ENCODE assay signal across 9 cellular contexts in genomic region chr5:39283231-39283818, GRCh38.
DNase-seq lines count a peak whose midpoint lies in the region; ATAC-seq and TF ChIP-seq lines count a peak whose summit lies in the region.
"Had no signal": no experiment of that assay in that cellular context is flagged by ENCODE, and none has a peak within 500 bp of the region (broad histone marks: within the 10 kb centered on the region; RNA-seq: fewer than 3 reads in every experiment).

No MANE protein-coding gene starts in this region.

- H3K4me1 ChIP-seq in esophagus squamous epithelium (peaks cover 0 to 6% (median 0%) of the 10 kb centered on the region in 3 donors), upper lobe of left lung (no peaks in the 10 kb centered on the region)

- no peak overlapping the region for H3K27ac Mint-ChIP-seq in nephron progenitor cell
- H3K27ac Mint-ChIP-seq: IgD-negative memory B cell had no signal

- H3K9me3 Mint-ChIP-seq in nephron progenitor cell = peaks cover 34% of the 10 kb centered on the region
- H3K9me3 Mint-ChIP-seq: IgD-negative memory B cell had no signal

- peak; percentile 86 for ATAC-seq in GM18520 (IDR thresholded peaks at IDR 0.05; ENCODE audit: unreplicated experiment)
- peak; percentile 85 for ATAC-seq in HG03095 (IDR thresholded peaks at IDR 0.05; ENCODE audit: unreplicated experiment)
- ATAC-seq in upper lobe of left lung (ENCODE audit: low FRiP score in 2 of 2) = peak; percentile 83 to 86

- no peak for TF ChIP-seq EP300 in upper lobe of left lung (IDR thresholded peaks at IDR 0.05)

- 3 to 7% methylated on average over 2 to 3 of the region's 3 CpGs for WGBS in esophagus squamous epithelium, 2 donors
- WGBS in upper lobe of left lung, 2 donors = 13 to 41% methylated on average over 2 to 3 of the region's 3 CpGs

- peaks cover 4% of the 10 kb centered on the region for H3K36me3 Mint-ChIP-seq in nephron progenitor cell (ENCODE audit: low read depth)
- H3K36me3 Mint-ChIP-seq: IgD-negative memory B cell had no signal

- H3K27ac ChIP-seq in esophagus squamous epithelium (no peak overlapping the region), upper lobe of left lung (no peak overlapping the region)

- H3K9me3 ChIP-seq in esophagus squamous epithelium = peaks cover 0 to 9% (median 0%) of the 10 kb centered on the region in 3 donors
- no peaks in the 10 kb centered on the region for H3K9me3 ChIP-seq in upper lobe of left lung

- DNase-seq in AG10803 (ENCODE audit: low read depth) (peak; percentile 70), NOMO-1 treated with dmso at 0.1 percent for 144 hours (lab: John Stamatoyannopoulos, UW; ENCODE audit: unreplicated experiment) (peak; percentile 45), activated T-cell treated with anti-CD3 and anti-CD28 coated beads for 24 hours (ENCODE audit: low read depth) (peak; percentile 57), esophagus squamous epithelium (lab: John Stamatoyannopoulos, UW) (no peak), nephron progenitor cell (peak; percentile 12), upper lobe of left lung (peak in 1 of 2 donors; percentile 42)

- no peak overlapping the region for H3K4me3 Mint-ChIP-seq in nephron progenitor cell
- H3K4me3 Mint-ChIP-seq: IgD-negative memory B cell had no signal

- no peaks in the 10 kb centered on the region for H3K27me3 Mint-ChIP-seq in nephron progenitor cell (ENCODE audit: low read depth, poor library complexity)

- H3K36me3 ChIP-seq in esophagus squamous epithelium = no peaks in the 10 kb centered on the region
- H3K36me3 ChIP-seq in upper lobe of left lung = no peaks in the 10 kb centered on the region

- no peaks in the 10 kb centered on the region for H3K4me1 Mint-ChIP-seq in nephron progenitor cell

- TF ChIP-seq POLR2A in esophagus squamous epithelium (IDR thresholded peaks at IDR 0.05) = no peak
- TF ChIP-seq POLR2A in upper lobe of left lung (IDR thresholded peaks at IDR 0.05) = no peak

- no peak overlapping the region for H3K4me3 ChIP-seq in AG10803 (ENCODE audit: low read length)
- H3K4me3 ChIP-seq in esophagus squamous epithelium = no peak overlapping the region
- no peak overlapping the region for H3K4me3 ChIP-seq in upper lobe of left lung

- intact Hi-C loops in esophagus squamous epithelium (cut with DNase I) = loop anchor here (5.0 kb wide), 1 partner anchor 66 kb away; the partner anchor contains the start of gene FYB1

- H3K27me3 ChIP-seq in esophagus squamous epithelium (no peaks in the 10 kb centered on the region), upper lobe of left lung (no peaks in the 10 kb centered on the region)

- TF ChIP-seq CTCF in AG10803 (conservative IDR thresholded peaks at IDR 0.05; ENCODE audit: low read length) (peak; percentile 84), esophagus squamous epithelium (IDR thresholded peaks at IDR 0.05) (peak; percentile 38 to 80 (median 61)), nephron progenitor cell (IDR thresholded peaks at IDR 0.05) (peak; percentile 44), upper lobe of left lung (IDR thresholded peaks at IDR 0.05) (peak; percentile 44 to 74 (median 54))
